ENCODE assay signal across 16 cellular contexts in genomic region chr5:119745976-119746375, GRCh38.
DNase-seq lines count a peak whose midpoint lies in the region; ATAC-seq, FAIRE-seq and TF ChIP-seq lines count a peak whose summit lies in the region.
"Had no signal": no experiment of that assay in that cellular context is flagged by ENCODE, and none has a peak within 500 bp of the region (broad histone marks: within the 10 kb centered on the region; RNA-seq: fewer than 3 reads in every experiment).

No MANE protein-coding gene starts in this region.

- no peak overlapping the region for H3K9ac ChIP-seq in liver (ENCODE audit: low read depth in 1 of 2, low read length in 2 of 2)
- H3K9ac ChIP-seq in HepG2 (ENCODE audit: insufficient read depth, low read depth, low read length) = no peak overlapping the region
- H3K9ac ChIP-seq: BLaER1 had no signal

- no peaks in the 10 kb centered on the region for H3K4me1 ChIP-seq in liver (ENCODE audit: control insufficient read depth in 4 of 4, insufficient read depth in 4 of 4, low read length in 3 of 4)
- H3K4me1 ChIP-seq in HepG2 (ENCODE audit: insufficient read depth, low read length) = no peaks in the 10 kb centered on the region
- no peaks in the 10 kb centered on the region for H3K4me1 ChIP-seq in hepatocyte (ENCODE audit: insufficient read depth)
- H3K4me1 ChIP-seq: BLaER1, HAP-1 had no signal

- TF ChIP-seq POLR2A in HepG2 (IDR thresholded peaks at IDR 0.05; ENCODE audit: insufficient read depth in 1 of 2, low read depth in 2 of 2, low read length in 2 of 2) = no peak

- H3K4me3 ChIP-seq in liver (ENCODE audit: low read depth in 1 of 3, low read length in 3 of 3) (no peak overlapping the region), HepG2 (replicated peaks in 1 of 3; ENCODE audit: insufficient read depth in 1 of 3, low read depth in 2 of 3, low read length in 3 of 3) (no peak overlapping the region), epithelial cell of proximal tubule (ENCODE audit: low read depth, low read length) (no peak overlapping the region), hepatocyte (no peak overlapping the region)
- H3K4me3 ChIP-seq: BLaER1, HAP-1 had no signal

- H3K9me3 ChIP-seq in liver (ENCODE audit: control insufficient read depth in 4 of 4, low read length in 3 of 4) = no peaks in the 10 kb centered on the region
- H3K9me3 ChIP-seq in HepG2 (ENCODE audit: low read length) = no peaks in the 10 kb centered on the region
- no peaks in the 10 kb centered on the region for H3K9me3 ChIP-seq in hepatocyte (ENCODE audit: low read depth)
- H3K9me3 ChIP-seq: BLaER1, HAP-1 had no signal

- intact Hi-C loops in HepG2 (cut with micrococcal nuclease; ENCODE audit: unreplicated experiment) = loop anchor here (10.0 kb wide), 1 partner anchor 761 kb away; the partner anchor contains the start of gene DTWD2
- intact Hi-C loops in Right ventricle myocardium superior (cut with DNase I) = no loop called here

- H3K27ac ChIP-seq in liver (ENCODE audit: low read depth in 1 of 2, low read length in 2 of 2) = no peak overlapping the region
- no peak overlapping the region for H3K27ac ChIP-seq in HepG2 (ENCODE audit: extremely low read length, insufficient read depth, low read length)
- no peak overlapping the region for H3K27ac ChIP-seq in hepatocyte
- H3K27ac ChIP-seq: BLaER1 had no signal

- CTCF ChIA-PET in HepG2 (lab: Yijun Ruan, JAX; ENCODE audit: low intra/inter-chr PET ratio, low total read pairs) = no interaction called here

- 95% methylated on average over 1 of the region's 1 CpG for WGBS in liver
- WGBS in HepG2 (ENCODE audit: low lambda C conversion rate) = 100% methylated on average over 1 of the region's 1 CpG
- whole genome bisulfite sequencing in hepatocyte (ENCODE audit: low lambda C conversion rate, missing lambda C conversion rate) = 89% methylated on average over 1 of the region's 1 CpG

- H3K36me3 ChIP-seq in liver (ENCODE audit: control insufficient read depth in 4 of 4, insufficient read depth in 3 of 4, low read depth in 1 of 4, low read length in 3 of 4) = no peaks in the 10 kb centered on the region
- no peaks in the 10 kb centered on the region for H3K36me3 ChIP-seq in HepG2 (replicated peaks in 1 of 2; ENCODE audit: control insufficient read depth in 1 of 2, insufficient read depth in 2 of 2, low read length in 2 of 2)
- H3K36me3 ChIP-seq in hepatocyte (replicated peaks; ENCODE audit: insufficient read depth, low read depth) = no peaks in the 10 kb centered on the region
- H3K36me3 ChIP-seq: BLaER1, HAP-1 had no signal

- no peaks in the 10 kb centered on the region for H3K79me2 ChIP-seq in HepG2 (ENCODE audit: insufficient read depth, low read length)
- H3K79me2 ChIP-seq in hepatocyte = no peaks in the 10 kb centered on the region

- ATAC-seq in HepG2 = no peak
- peak; percentile 88 for ATAC-seq in left lobe of liver
- no peak for ATAC-seq in Right ventricle myocardium superior (ENCODE audit: poor library complexity)

- H2AFZ ChIP-seq in HepG2 (ENCODE audit: low read length) (no peak overlapping the region), hepatocyte (no peak overlapping the region)

- TF ChIP-seq CTCF in liver (IDR thresholded peaks at IDR 0.05; ENCODE audit: low read depth, low read length, missing input control) = no peak
- TF ChIP-seq CTCF in HepG2 (CRISPR knock-in tag; IDR thresholded peaks at IDR 0.05) = no peak
- TF ChIP-seq CTCF in epithelial cell of proximal tubule (conservative IDR thresholded peaks at IDR 0.05; ENCODE audit: low read depth, low read length) = no peak
- TF ChIP-seq CTCF in hepatocyte (IDR thresholded peaks at IDR 0.05; ENCODE audit: poor library complexity) = no peak

- H3K4me2 ChIP-seq in HepG2 (ENCODE audit: low read depth, low read length) = no peak overlapping the region
- H3K4me2 ChIP-seq in hepatocyte = no peak overlapping the region
- H3K4me2 ChIP-seq: BLaER1 had no signal

- no peaks in the 10 kb centered on the region for H4K20me1 ChIP-seq in HepG2 (ENCODE audit: insufficient read depth, low read length)
- no peaks in the 10 kb centered on the region for H4K20me1 ChIP-seq in hepatocyte (ENCODE audit: insufficient read depth, poor library complexity, severe bottlenecking)
- H4K20me1 ChIP-seq: BLaER1 had no signal

- BruUV-seq in HepG2 (replicated peaks; lab: Mats Ljungman, UMichigan) = no TSS peak

- no peaks in the 10 kb centered on the region for H3K9me2 ChIP-seq in hepatocyte (replicated peaks; ENCODE audit: insufficient read depth)

- no peak for DNase-seq in HepG2 (ENCODE audit: low spot score)
- peak; percentile 13 for DNase-seq in epithelial cell of proximal tubule (ENCODE audit: low read depth)
- no peak for DNase-seq in left lobe of liver (ENCODE audit: low spot score)
- no peak for DNase-seq in Right ventricle myocardium superior
- no peak for DNase-seq in NCI-H1092 treated with DMSO at 0.1 percent for 48 hours (lab: John Stamatoyannopoulos, UW)
- DNase-seq in hepatocyte (ENCODE audit: low spot score) = no peak
- DNase-seq: 8988T; AML-193; CD8-positive, alpha-beta memory T cell; DMS53; GF-D8 had no signal

- no peak for FAIRE-seq in HepG2 (lab: Jason Lieb, UNC)
- FAIRE-seq: GM19239, H1 had no signal

- TF ChIP-seq RAD21 in liver (IDR thresholded peaks at IDR 0.05) (no peak), HepG2 (CRISPR knock-in tag; IDR thresholded peaks at IDR 0.05) (no peak)

- POLR2A ChIA-PET in HepG2 (lab: Yijun Ruan, JAX) = no interaction called here

- in situ Hi-C loops in HepG2 (cut with HindIII; ENCODE audit: extremely low pct_ligation_motif_present, low pct_unique_long_range_greater_than_20kb) = loop anchor here (25.0 kb wide), 1 partner anchor 284 kb away; the partner anchor contains the start of gene HSD17B4

- H3K27me3 ChIP-seq in liver (ENCODE audit: control insufficient read depth in 4 of 4, insufficient read depth in 4 of 4, low read length in 3 of 4) (no peaks in the 10 kb centered on the region), HepG2 (ENCODE audit: control insufficient read depth in 1 of 2, insufficient read depth in 2 of 2, low read length in 2 of 2) (no peaks in the 10 kb centered on the region; a peak in 1 of 5 replicates), hepatocyte (no peaks in the 10 kb centered on the region)
- H3K27me3 ChIP-seq: BLaER1 had no signal

- TF ChIP-seq EP300 in HepG2 (IDR thresholded peaks at IDR 0.05; ENCODE audit: low read depth in 2 of 2, low read length in 2 of 2) = no peak
- no peak for TF ChIP-seq EP300 in HepG2 (CRISPR knock-in tag; IDR thresholded peaks at IDR 0.05; ENCODE audit: borderline replicate concordance)

TF ChIP-seq in liver, 16 proteins besides CTCF, POLR2A, EP300 and RAD21:
- no peak for TF ChIP-seq ATF3 (IDR thresholded peaks at IDR 0.05)
- TF ChIP-seq JUND (IDR thresholded peaks at IDR 0.05) = no peak
- TF ChIP-seq HNF4A (conservative IDR thresholded peaks at IDR 0.05) = peak; percentile 38 to 54
- TF ChIP-seq RXRA (IDR thresholded peaks at IDR 0.05) = no peak
- TF ChIP-seq MAX (IDR thresholded peaks at IDR 0.05) = no peak
- no peak for TF ChIP-seq TAF1 (conservative IDR thresholded peaks at IDR 0.05)
- TF ChIP-seq NR2F2 (IDR thresholded peaks at IDR 0.05) = no peak
TF ChIP-seq in liver: peak in this region for 1.

TF ChIP-seq in HepG2, 621 proteins besides CTCF, POLR2A, EP300 and RAD21 (continues in another document):
- TF ChIP-seq ESRRA (CRISPR knock-in tag; IDR thresholded peaks at IDR 0.05; ENCODE audit: low read depth) = no peak
- TF ChIP-seq FOXO1 (CRISPR knock-in tag; IDR thresholded peaks at IDR 0.05) = no peak
- no peak for TF ChIP-seq PBX3 (CRISPR knock-in tag; IDR thresholded peaks at IDR 0.05; ENCODE audit: borderline replicate concordance)
- TF ChIP-seq ZNF12 (CRISPR knock-in tag; IDR thresholded peaks at IDR 0.05) = no peak
- no peak for TF ChIP-seq RNF2 (conservative IDR thresholded peaks at IDR 0.05; ENCODE audit: low read depth)
- TF ChIP-seq ZNF234 (CRISPR knock-in tag; conservative IDR thresholded peaks at IDR 0.05) = no peak
- no peak for TF ChIP-seq SP1 (IDR thresholded peaks at IDR 0.05)
- no peak for TF ChIP-seq SP1 (CRISPR knock-in tag; IDR thresholded peaks at IDR 0.05)
